ENCODE assay signal across 32 cellular contexts in genomic region chr15:36941798-36942197, GRCh38.
"Had no signal": no experiment of that assay in that cellular context is flagged by ENCODE, and none has a peak within 500 bp of the region (broad histone marks: within the 10 kb centered on the region; RNA-seq: fewer than 3 reads in every experiment).

No MANE protein-coding gene starts in this region.

- H3K9me3 ChIP-seq: gastrocnemius medialis had no signal

- H3K27ac Mint-ChIP-seq: activated B cell treated with CpG ODN at 0.5 μM for 24 hours; activated CD8-positive, alpha-beta T cell treated with anti-CD3 and anti-CD28 coated beads for 36 hours; activated naive CD8-positive, alpha-beta T cell; activated T-helper 17 cell treated with anti-CD3 and anti-CD28 coated beads, Interleukin-2, amount 50 U/mL, for 72 hours; endodermal cell; T-helper 17 cell; T-helper 2 cell treated with Interferon-gamma antibody and Interleukin-4, amounts not matched to agents 5 μg/mL and 100 μg/mL, for 36 hours had no signal

- H3K4me1 Mint-ChIP-seq: activated B cell treated with CpG ODN at 0.5 μM for 24 hours; activated T-helper 17 cell treated with anti-CD3 and anti-CD28 coated beads, Interleukin-2, amount 50 U/mL, for 72 hours; T-helper 17 cell had no signal

- H3K4me3 Mint-ChIP-seq: activated B cell treated with CpG ODN at 0.5 μM for 24 hours; activated CD8-positive, alpha-beta T cell treated with anti-CD3 and anti-CD28 coated beads for 36 hours; activated naive CD8-positive, alpha-beta T cell; activated T-cell treated with anti-CD3 and anti-CD28 coated beads, Interleukin-2, amount 50 U/mL, for 4 hours; activated T-helper 17 cell treated with anti-CD3 and anti-CD28 coated beads, Interleukin-2, amount 50 U/mL, for 72 hours; endodermal cell; T-helper 17 cell; T-helper 2 cell treated with Interferon-gamma antibody and Interleukin-4, amounts not matched to agents 5 μg/mL and 100 μg/mL, for 36 hours had no signal

- DNase-seq: activated B cell treated with CpG ODN at 0.5 μM for 24 hours; activated CD4-positive, alpha-beta T cell treated with anti-CD3 and anti-CD28 coated beads for 48 hours; activated CD4-positive, alpha-beta T cell treated with anti-CD3 and anti-CD28 coated beads, Interleukin-2, amount 50 U/mL, for 1 hour; activated CD4-positive, alpha-beta T cell treated with anti-CD3 and anti-CD28 coated beads, Interleukin-2, amount 50 U/mL, for 48 hours; activated CD8-positive, alpha-beta memory T cell treated with anti-CD3 and anti-CD28 coated beads for 24 hours; activated CD8-positive, alpha-beta T cell treated with anti-CD3 and anti-CD28 coated beads for 36 hours; activated effector memory CD4-positive, alpha-beta T cell treated with Interleukin-2 at 50 U/mL for 16 hours; activated gamma-delta T cell treated with Interleukin-2 at 50 U/mL for 16 hours; activated naive CD4-positive, alpha-beta T cell treated with anti-CD3 and anti-CD28 coated beads, Interleukin-2, amount 50 U/mL, for 16 hours; activated naive CD4-positive, alpha-beta T cell treated with Interleukin-2 at 50 U/mL for 16 hours; activated T-cell treated with anti-CD3 and anti-CD28 coated beads, Interleukin-2, amount 50 U/mL, for 4 hours; amniotic stem cell; anterior cingulate cortex; brain microvascular endothelial cell; caudate nucleus; effector memory CD4-positive, alpha-beta T cell; endodermal cell; foreskin keratinocyte; gastrocnemius medialis; glutamatergic neuron; T-helper 1 cell; T-helper 17 cell; T1000; WERI-Rb-1 had no signal

- ATAC-seq: activated CD4-positive, CD25-positive, alpha-beta regulatory T cell treated with anti-CD3 and anti-CD28 coated beads, Interleukin-2, amount 50 U/mL, for 24 hours; activated CD8-positive, alpha-beta T cell treated with anti-CD3 and anti-CD28 coated beads for 36 hours; activated T-cell treated with anti-CD3 and anti-CD28 coated beads, Interleukin-2, amount 50 U/mL, for 4 hours; activated T-helper 17 cell treated with anti-CD3 and anti-CD28 coated beads, Interleukin-2, amount 50 U/mL, for 72 hours; esophagus mucosa; foreskin keratinocyte; gastrocnemius medialis; T-helper 17 cell had no signal

- H3K4me3 ChIP-seq: gastrocnemius medialis had no signal

- H3K27ac ChIP-seq: brain microvascular endothelial cell, foreskin keratinocyte, gastrocnemius medialis, WERI-Rb-1 had no signal

- H3K27me3 ChIP-seq: brain microvascular endothelial cell, foreskin keratinocyte, gastrocnemius medialis had no signal

- H3K36me3 ChIP-seq: brain microvascular endothelial cell, gastrocnemius medialis had no signal

- H3K27me3 Mint-ChIP-seq: activated B cell treated with CpG ODN at 0.5 μM for 24 hours had no signal

- H3K4me1 ChIP-seq: foreskin keratinocyte, gastrocnemius medialis had no signal

- FAIRE-seq: astrocyte, bronchial epithelial cell, colon had no signal

- H3K36me3 Mint-ChIP-seq: activated naive CD8-positive, alpha-beta T cell had no signal

- H3K9me3 Mint-ChIP-seq: activated B cell treated with CpG ODN at 0.5 μM for 24 hours; activated CD8-positive, alpha-beta T cell treated with anti-CD3 and anti-CD28 coated beads for 36 hours; activated T-cell treated with anti-CD3 and anti-CD28 coated beads, Interleukin-2, amount 50 U/mL, for 4 hours; endodermal cell; T-helper 2 cell treated with Interferon-gamma antibody and Interleukin-4, amounts not matched to agents 5 μg/mL and 100 μg/mL, for 36 hours had no signal
